ENCODE assay signal across 8 cellular contexts in genomic region chr19:1237754-1238372, GRCh38. TPM values are rescaled to one million over a fixed set of nuclear protein-coding genes. Genes with fewer than 3 reads are reported as not detected.
DNase-seq lines count a peak whose midpoint lies in the region; ATAC-seq, FAIRE-seq and TF ChIP-seq lines count a peak whose summit lies in the region.

TSS of gene CBARP (minus strand) at chr19:1238005. CDS start at chr19:1236100, 1,905 bp downstream.

- H3K36me3 ChIP-seq in BE2C = peaks cover 21% of the 10 kb centered on the region
- H3K36me3 ChIP-seq in HEK293 (ENCODE audit: control insufficient read depth in 2 of 2, insufficient read depth in 1 of 2, low read length in 2 of 2) = peaks cover 0 to 25% of the 10 kb centered on the region in 2 experiments; a peak in 1 of 3 replicates
- H3K36me3 ChIP-seq in rectal smooth muscle tissue (ENCODE audit: control insufficient read depth, insufficient read depth, low read length) = no peaks in the 10 kb centered on the region

- H3K9ac ChIP-seq in rectal smooth muscle tissue (ENCODE audit: low read length) = no peak within 1 kb of the TSS

- H3K27me3 ChIP-seq in BE2C (no peaks in the 10 kb centered on the region), rectal smooth muscle tissue (ENCODE audit: control insufficient read depth, insufficient read depth, low read length) (peaks cover 4% of the 10 kb centered on the region)

- ATAC-seq in HG02870 (IDR thresholded peaks at IDR 0.05; ENCODE audit: unreplicated experiment) = no peak
- no peak for ATAC-seq in HG03571 (IDR thresholded peaks at IDR 0.05; ENCODE audit: unreplicated experiment)

- TF ChIP-seq CTCF in BE2C (IDR thresholded peaks at IDR 0.05; ENCODE audit: low read depth, low read length) (no peak), HEK293 (tag by site-specific recombination; IDR thresholded peaks at IDR 0.05) (no peak)

- DNase-seq in BE2C (peak; percentile 72), frontal cortex (ENCODE audit: low spot score in 2 of 2) (peak; percentile 87 to 90), inferior parietal cortex (ENCODE audit: extremely low spot score) (no peak)
- DNase-seq in activated T-cell treated with anti-CD3 and anti-CD28 coated beads, Interleukin-2, amount 50 U/mL, for 48 hours = peak; percentile 59 to 65

- no peak for FAIRE-seq in frontal cortex (lab: Jason Lieb, UNC)

- H3K27ac ChIP-seq in HEK293 (ENCODE audit: extremely low read depth, low read depth, low read length) = peak within 1 kb of the TSS; percentile 60; the same call in 1 of the 2 replicates
- H3K27ac ChIP-seq in rectal smooth muscle tissue (ENCODE audit: low read depth, low read length) = peak within 1 kb of the TSS; percentile 0

- H3K4me1 ChIP-seq in BE2C (peaks cover 4% of the 10 kb centered on the region), HEK293 (ENCODE audit: control insufficient read depth, insufficient read depth, low read length) (peaks cover 3% of the 10 kb centered on the region), rectal smooth muscle tissue (ENCODE audit: control insufficient read depth, insufficient read depth, low read length) (peaks cover 10% of the 10 kb centered on the region)

- H3K4me3 ChIP-seq in BE2C (ENCODE audit: low read depth, low read length) (peak within 1 kb of the TSS; percentile 77), HEK293 (ENCODE audit: low read depth, low read length) (peak within 1 kb of the TSS; percentile 56), rectal smooth muscle tissue (ENCODE audit: low read length) (peak within 1 kb of the TSS; percentile 54)

- CTCF ChIA-PET in HEK293 (lab: Yijun Ruan, JAX) = interaction anchor here (0.9 to 1.6 kb wide), 6 partner anchors 16 to 315 kb away, joined by 3 to 9 read pairs (median 4); no protein-coding TSS in a partner anchor

- POLR2A ChIA-PET in HEK293 (lab: Yijun Ruan, JAX) = interaction anchor here (0.5 to 1.4 kb wide), 6 partner anchors 17 to 344 kb away, joined by 3 to 18 read pairs (median 4); partner anchors contain the start of genes CIRBP and GPX4

- H3K9me3 ChIP-seq in BE2C (no peaks in the 10 kb centered on the region), HEK293 (ENCODE audit: control insufficient read depth, insufficient read depth, low read depth, low read length) (no peaks in the 10 kb centered on the region)

TF ChIP-seq in HEK293, 187 proteins besides CTCF, POLR2A, EP300 and RAD21 (continues in another document):
- TF ChIP-seq TSHZ1 (tag by site-specific recombination; IDR thresholded peaks at IDR 0.05; ENCODE audit: borderline replicate concordance) (no peak), ZSCAN4 (tag by site-specific recombination; IDR thresholded peaks at IDR 0.05) (no peak), ZNF335 (tag by site-specific recombination; conservative IDR thresholded peaks at IDR 0.05) (peak; percentile 99), KLF9 (tag by site-specific recombination; IDR thresholded peaks at IDR 0.05; ENCODE audit: low read depth) (0 out of 2 replicates have a peak, but pooled peaks have one; percentile 33), ZNF747 (tag by site-specific recombination; IDR thresholded peaks at IDR 0.05) (no peak), ZFP41 (tag by site-specific recombination; IDR thresholded peaks at IDR 0.05; ENCODE audit: borderline replicate concordance) (no peak), ZNF404 (tag by site-specific recombination; IDR thresholded peaks at IDR 0.05) (no peak), ZNF398 (tag by site-specific recombination; IDR thresholded peaks at IDR 0.05) (peak; percentile 47), ZNF350 (tag by site-specific recombination; IDR thresholded peaks at IDR 0.05) (no peak), GFI1B (tag by site-specific recombination; IDR thresholded peaks at IDR 0.05) (no peak), KLF17 (tag by site-specific recombination; IDR thresholded peaks at IDR 0.05) (0 out of 2 replicates have a peak, but pooled peaks have one; percentile 29), ZEB2 (tag by site-specific recombination; IDR thresholded peaks at IDR 0.05) (no peak), ZNF155 (tag by site-specific recombination; IDR thresholded peaks at IDR 0.05) (no peak), ZNF394 (tag by site-specific recombination; IDR thresholded peaks at IDR 0.05; ENCODE audit: borderline replicate concordance) (no peak), ZNF112 (tag by site-specific recombination; IDR thresholded peaks at IDR 0.05) (no peak), PATZ1 (tag by site-specific recombination; IDR thresholded peaks at IDR 0.05) (peak; percentile 84), ZBTB20 (tag by site-specific recombination; IDR thresholded peaks at IDR 0.05) (no peak), SP2 (tag by site-specific recombination; IDR thresholded peaks at IDR 0.05) (no peak; the same call in 1 of the 2 replicates), GLIS1 (tag by site-specific recombination; IDR thresholded peaks at IDR 0.05) (peak; percentile 98)

RNA-seq across cellular contexts. Expression of gene CBARP, which starts in this region (rescaled TPM):
- 23.0 TPM for polyA plus RNA-seq in BE2C (2012; ENCODE audit: insufficient read depth, insufficient read length, low read depth)
- total RNA-seq in frontal cortex = 5.3 TPM
